Comparison of ENCODE assay signal across 11 cellular contexts in genomic region chr11:59706518-59707285, GRCh38. TPM values are rescaled to one million over a fixed set of nuclear protein-coding genes. Genes with fewer than 3 reads are reported as not detected.
A peak's percentile ranks its signal among the peaks of the same experiment; 100 is the strongest.
DNase-seq lines count a peak whose midpoint lies in the region; FAIRE-seq and TF ChIP-seq lines count a peak whose summit lies in the region.
"Had no signal": no experiment of that assay in that cellular context is flagged by ENCODE, and none has a peak within 500 bp of the region (broad histone marks: within the 10 kb centered on the region; RNA-seq: fewer than 3 reads in every experiment).

No MANE protein-coding gene starts in this region.

- no TSS peak for BruUV-seq in Caco-2 (replicated peaks; lab: Mats Ljungman, UMichigan)

- H3K9ac ChIP-seq in colonic mucosa (ENCODE audit: low read depth in 2 of 2, low read length in 2 of 2) (no peak overlapping the region), neural progenitor cell (no peak overlapping the region)

- CTCF ChIA-PET in Caco-2 (lab: Charles Lee), result interaction anchor here (0.6 to 1.3 kb wide), 3 partner anchors 26 to 48 kb away, joined by 3 to 5 read pairs (median 3); partner anchors contain the start of gene STX3

- peaks cover 53% of the 10 kb centered on the region for H3K4me1 ChIP-seq in Caco-2
- H3K4me1 ChIP-seq in colonic mucosa, result no peaks in the 10 kb centered on the region
- H3K4me1 ChIP-seq in neural progenitor cell, result no peaks in the 10 kb centered on the region
- H3K4me1 ChIP-seq: heart left ventricle had no signal

- H3K4me1 Mint-ChIP-seq in Caco-2 (ENCODE audit: low read depth, unreplicated experiment), result peaks cover 30% of the 10 kb centered on the region
- no peaks in the 10 kb centered on the region for H3K4me1 Mint-ChIP-seq in neural progenitor cell
- H3K4me1 Mint-ChIP-seq: activated naive CD8-positive, alpha-beta T cell treated with anti-CD3 and anti-CD28 coated beads, Interleukin-2, amount 10 ng/mL, durations not matched to agents 7 days and 5 days had no signal

- no peaks in the 10 kb centered on the region for H3K27me3 ChIP-seq in Caco-2 (replicated peaks; ENCODE audit: control insufficient read depth, insufficient read depth, low read length)
- H3K27me3 ChIP-seq in MG63, result no peaks in the 10 kb centered on the region
- no peaks in the 10 kb centered on the region for H3K27me3 ChIP-seq in colonic mucosa
- no peaks in the 10 kb centered on the region for H3K27me3 ChIP-seq in neural progenitor cell

- no peak overlapping the region for H2AFZ ChIP-seq in neural progenitor cell (replicated peaks)

- H3K4me3 ChIP-seq in Caco-2 (ENCODE audit: low read depth, low read length), result no peak overlapping the region
- no peak overlapping the region for H3K4me3 ChIP-seq in MG63
- no peak overlapping the region for H3K4me3 ChIP-seq in colonic mucosa
- H3K4me3 ChIP-seq in neural progenitor cell, result no peak overlapping the region
- H3K4me3 ChIP-seq: heart left ventricle had no signal

- intact Hi-C loops in Caco-2 (cut with micrococcal nuclease; ENCODE audit: unreplicated experiment) (loop anchor here (1.0 kb wide), 4 partner anchors 25 to 48 kb away; partner anchors contain the start of gene PATL1), colonic mucosa (cut with DNase I) (no loop called here)

- TF ChIP-seq CTCF in Caco-2 (IDR thresholded peaks at IDR 0.05; ENCODE audit: insufficient read depth in 1 of 2, low read depth in 1 of 2, low read length in 1 of 2, severe bottlenecking in 1 of 2, unreplicated experiment in 1 of 2), result no peak
- no peak for TF ChIP-seq CTCF in colonic mucosa (IDR thresholded peaks at IDR 0.05)
- TF ChIP-seq CTCF in neural progenitor cell (IDR thresholded peaks at IDR 0.05), result no peak

- H3K36me3 ChIP-seq in Caco-2 (ENCODE audit: control insufficient read depth, insufficient read depth, low read length) (no peaks in the 10 kb centered on the region), MG63 (no peaks in the 10 kb centered on the region), colonic mucosa (no peaks in the 10 kb centered on the region), neural progenitor cell (no peaks in the 10 kb centered on the region)
- H3K36me3 ChIP-seq: heart left ventricle had no signal

- no peak overlapping the region for H3K4me2 ChIP-seq in neural progenitor cell

- peaks cover 60% of the 10 kb centered on the region for H3K9me3 ChIP-seq in Caco-2
- peaks cover 13% of the 10 kb centered on the region for H3K9me3 ChIP-seq in MG63
- no peaks in the 10 kb centered on the region for H3K9me3 ChIP-seq in colonic mucosa
- no peaks in the 10 kb centered on the region for H3K9me3 ChIP-seq in neural progenitor cell (ENCODE audit: low read depth)
- H3K9me3 ChIP-seq: heart left ventricle had no signal

- POLR2A ChIA-PET in Caco-2 (lab: Charles Lee), result interaction anchor here (0.6 to 1.0 kb wide), 4 partner anchors 35 to 67 kb away, joined by 3 to 16 read pairs (median 7); partner anchors contain the start of genes PATL1 and STX3

- DNase-seq in Caco-2, result peak; percentile 88 to 95
- peak; percentile 86 for DNase-seq in MG63
- peak; percentile 72 for DNase-seq in colonic mucosa
- no peak for DNase-seq in neural progenitor cell (ENCODE audit: low spot score)
- no peak for DNase-seq in NCI-H82 (lab: John Stamatoyannopoulos, UW)
- DNase-seq in mucosa of gallbladder (ENCODE audit: low spot score), result no peak
- no peak for DNase-seq in GM19239 (ENCODE audit: insufficient read length, low spot score)
- no peak for DNase-seq in ecto neural progenitor cell (ENCODE audit: low spot score)
- DNase-seq: activated naive CD8-positive, alpha-beta T cell treated with anti-CD3 and anti-CD28 coated beads, Interleukin-2, amount 10 ng/mL, durations not matched to agents 7 days and 5 days; DMS 273 treated with DMSO at 0.1 percent for 48 hours; heart left ventricle had no signal

- no peaks in the 10 kb centered on the region for H4K20me1 ChIP-seq in neural progenitor cell (ENCODE audit: low read depth)

- H3K9me3 Mint-ChIP-seq in Caco-2 (ENCODE audit: unreplicated experiment), result peaks cover 23% of the 10 kb centered on the region
- H3K9me3 Mint-ChIP-seq in neural progenitor cell, result peaks cover 2% of the 10 kb centered on the region

- H3K27ac Mint-ChIP-seq in Caco-2 (ENCODE audit: unreplicated experiment), result peak overlapping the region; percentile 84
- H3K27ac Mint-ChIP-seq in neural progenitor cell, result peak overlapping the region; percentile 5
- H3K27ac Mint-ChIP-seq: activated naive CD8-positive, alpha-beta T cell treated with anti-CD3 and anti-CD28 coated beads, Interleukin-2, amount 10 ng/mL, durations not matched to agents 7 days and 5 days had no signal

- H3K79me2 ChIP-seq in neural progenitor cell (ENCODE audit: low read depth), result no peaks in the 10 kb centered on the region

- H3K27ac ChIP-seq in colonic mucosa, result no peak overlapping the region
- H3K27ac ChIP-seq in neural progenitor cell, result no peak overlapping the region
- H3K27ac ChIP-seq: heart left ventricle had no signal

- peak overlapping the region; percentile 34 for H3K4me3 Mint-ChIP-seq in Caco-2 (ENCODE audit: unreplicated experiment)
- H3K4me3 Mint-ChIP-seq in neural progenitor cell, result no peak overlapping the region
- H3K4me3 Mint-ChIP-seq: activated naive CD8-positive, alpha-beta T cell treated with anti-CD3 and anti-CD28 coated beads, Interleukin-2, amount 10 ng/mL, durations not matched to agents 7 days and 5 days had no signal

- H3K27me3 Mint-ChIP-seq in Caco-2 (ENCODE audit: insufficient read depth, unreplicated experiment) (no peaks in the 10 kb centered on the region), neural progenitor cell (ENCODE audit: insufficient read depth, low read depth) (peaks cover 4% of the 10 kb centered on the region)

- H3K36me3 Mint-ChIP-seq in Caco-2 (ENCODE audit: insufficient read depth, unreplicated experiment) (peaks cover 20% of the 10 kb centered on the region), neural progenitor cell (no peaks in the 10 kb centered on the region)
- H3K36me3 Mint-ChIP-seq: activated naive CD8-positive, alpha-beta T cell treated with anti-CD3 and anti-CD28 coated beads, Interleukin-2, amount 10 ng/mL, durations not matched to agents 7 days and 5 days had no signal

- no peaks in the 10 kb centered on the region for H3F3A ChIP-seq in neural progenitor cell (ENCODE audit: low read depth)

- FAIRE-seq in GM19239 (lab: Jason Lieb, UNC), result no peak

RNA-seq across cellular contexts. Expression of gene OR10V1, which starts 6.9 kb away (rescaled TPM):
- not detected in 2 replicates for total RNA-seq in Caco-2 (2022)
- not detected in 2 replicates for total RNA-seq in MG63 (2014; rRNA removed; shearing (Covaris generic); ENCODE audit: low replicate concordance)
- total RNA-seq in colonic mucosa, result not detected
- total RNA-seq in neural progenitor cell (ENCODE audit: low replicate concordance), result not detected in 2 replicates
- not detected for total RNA-seq in mucosa of gallbladder
- total RNA-seq: activated naive CD8-positive, alpha-beta T cell treated with anti-CD3 and anti-CD28 coated beads, Interleukin-2, amount 10 ng/mL, durations not matched to agents 7 days and 5 days; heart left ventricle had no signal

RNA-seq across cellular contexts. Expression of gene PATL1, which starts 37.9 kb away (rescaled TPM):
- total RNA-seq in Caco-2 (2022), result 57.8 and 61.4 TPM in 2 replicates
- total RNA-seq in MG63 (2014; rRNA removed; shearing (Covaris generic); ENCODE audit: low replicate concordance), result 8.4 and 9.9 TPM in 2 replicates
- total RNA-seq in colonic mucosa, result 10 to 100 TPM; 43.3 to 47.3 TPM
- 15.3 and 16.0 TPM in 2 replicates for total RNA-seq in neural progenitor cell (ENCODE audit: low replicate concordance)
- total RNA-seq in mucosa of gallbladder, result 28.6 TPM

RNA-seq across cellular contexts. Expression of gene STX3, which starts 48.5 kb away (rescaled TPM):
- total RNA-seq in Caco-2 (2022) (178 and 181 TPM in 2 replicates), colonic mucosa (10 to 100 TPM; 45.2 to 70.9 TPM), neural progenitor cell (ENCODE audit: low replicate concordance) (34.8 and 52.4 TPM in 2 replicates), mucosa of gallbladder (82.7 TPM)
- total RNA-seq in MG63 (2014; rRNA removed; shearing (Covaris generic); ENCODE audit: low replicate concordance), result 5.6 and 9.4 TPM in 2 replicates

Comparison
In these comparisons a context has a peak if more than half of its experiments do, and no peak if none do; other contexts are left out.
1. DNase-seq: peak in Caco-2 (2 of 2), MG63 (single experiment) and colonic mucosa (single experiment); none in neural progenitor cell (single experiment), NCI-H82 (single experiment), mucosa of gallbladder (single experiment), GM19239 (single experiment) and ecto neural progenitor cell (single experiment).